In the genomic region with DNA sequence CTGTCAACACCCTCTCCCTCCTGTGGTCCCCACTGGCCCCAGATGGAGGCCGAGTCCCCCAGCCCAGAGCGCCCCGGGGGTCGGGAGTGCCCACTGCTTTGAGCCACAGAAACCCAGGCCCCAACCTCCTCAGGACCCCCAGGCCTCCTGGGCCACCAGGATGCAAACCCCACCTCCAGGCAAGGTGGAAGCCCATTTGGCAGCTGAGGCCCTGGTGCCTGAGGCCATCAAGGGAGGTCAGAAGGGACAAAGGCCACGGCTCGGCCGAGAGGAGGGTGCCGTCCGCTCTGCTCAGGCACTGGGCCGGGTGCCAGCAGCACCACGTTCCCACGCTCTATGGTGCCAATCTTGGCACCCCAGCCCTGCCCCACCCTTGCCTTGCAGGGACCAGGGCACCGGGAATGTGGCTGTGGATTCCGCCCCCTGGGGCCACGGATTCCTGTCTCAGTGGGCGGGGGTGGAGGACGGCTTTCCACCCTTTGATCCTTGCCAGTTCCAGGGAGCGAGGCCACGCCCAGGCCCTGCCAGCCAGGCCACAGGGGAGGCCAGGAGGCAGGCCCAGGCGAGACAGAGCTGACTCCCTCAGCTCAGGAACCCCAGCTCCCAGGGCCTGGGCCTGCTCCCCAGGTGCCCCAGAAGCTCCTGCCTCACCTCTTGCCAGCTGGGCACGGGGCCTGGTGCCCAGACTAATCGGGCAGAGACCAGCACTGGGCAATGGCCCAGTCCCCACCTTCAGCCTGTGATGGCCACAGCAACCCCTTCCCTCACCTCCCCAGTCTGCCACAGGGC, we compare ENCODE assay signal across 8 cellular contexts. TPM values are rescaled to one million over a fixed set of nuclear protein-coding genes. Genes with fewer than 3 reads are reported as not detected.
DNase-seq lines count a peak whose midpoint lies in the region; ATAC-seq, FAIRE-seq and TF ChIP-seq lines count a peak whose summit lies in the region.

No MANE protein-coding gene starts in this region.

- no peaks in the 10 kb centered on the region for H3K9me3 ChIP-seq in uterus

- H3K27me3 Mint-ChIP-seq in mesothelial cell of epicardium (ENCODE audit: low read depth) = no peaks in the 10 kb centered on the region

- no peak overlapping the region for H3K4me3 ChIP-seq in bronchial epithelial cell (ENCODE audit: low read depth, low read length)
- H3K4me3 ChIP-seq in uterus = no peak overlapping the region
- no peak overlapping the region for H3K4me3 ChIP-seq in H7 (ENCODE audit: insufficient read depth, low read depth, low read length)

- H3K4me1 Mint-ChIP-seq in mesothelial cell of epicardium = peaks cover 39% of the 10 kb centered on the region

- peak overlapping the region; percentile 97 for H3K27ac ChIP-seq in 22Rv1
- H3K27ac ChIP-seq in uterus = peak overlapping the region; percentile 92 to 97

- H3K36me3 ChIP-seq in bronchial epithelial cell (ENCODE audit: control insufficient read depth, insufficient read depth, low read length) (no peaks in the 10 kb centered on the region), uterus (no peaks in the 10 kb centered on the region), H7 (replicated peaks; ENCODE audit: control insufficient read depth, insufficient read depth, low read length) (no peaks in the 10 kb centered on the region)

- H3K4me3 Mint-ChIP-seq in mesothelial cell of epicardium = peak overlapping the region; percentile 87

- no peaks in the 10 kb centered on the region for H3K9me3 Mint-ChIP-seq in mesothelial cell of epicardium

- TF ChIP-seq CTCF in 22Rv1 (IDR thresholded peaks at IDR 0.05) (no peak), bronchial epithelial cell (IDR thresholded peaks at IDR 0.05; ENCODE audit: insufficient read depth, low read length, severe bottlenecking) (no peak), mesothelial cell of epicardium (IDR thresholded peaks at IDR 0.05; ENCODE audit: unreplicated experiment) (no peak), uterus (IDR thresholded peaks at IDR 0.05) (no peak)

- H3K4me1 ChIP-seq in uterus = peaks cover 3 to 24% of the 10 kb centered on the region in 2 donors

- no peak for ATAC-seq in HG02870 (IDR thresholded peaks at IDR 0.05; ENCODE audit: unreplicated experiment)

- DNase-seq in HTR-8/SVneo (ENCODE audit: insufficient read length, low spot score) (peak; percentile 75), bronchial epithelial cell (ENCODE audit: low read depth) (peak; percentile 85), mesothelial cell of epicardium (ENCODE audit: low spot score in 2 of 2, unreplicated experiment in 2 of 2) (peak in 1 of 2 experiments; percentile 23), uterus (peak; percentile 60 to 64), H7 (no peak)
- DNase-seq in stimulated activated CD4-positive, alpha-beta T cell treated with anti-CD3 and anti-CD28 coated beads, Interleukin-12 subunit alpha, Interleukin-12 subunit beta, amount 100 ng/mL, for 4 hours = no peak

- H3K27ac Mint-ChIP-seq in mesothelial cell of epicardium = peak overlapping the region; percentile 94

- FAIRE-seq in HTR-8/SVneo (lab: Jason Lieb, UNC) (peak; percentile 96), bronchial epithelial cell (lab: Jason Lieb, UNC) (no peak)

- H3K27me3 ChIP-seq in bronchial epithelial cell (ENCODE audit: control insufficient read depth, insufficient read depth, low read length) (no peaks in the 10 kb centered on the region), uterus (no peaks in the 10 kb centered on the region), H7 (ENCODE audit: control insufficient read depth, insufficient read depth, low read length) (peaks cover 38% of the 10 kb centered on the region)

- H3K36me3 Mint-ChIP-seq in mesothelial cell of epicardium = peaks cover 2% of the 10 kb centered on the region

- intact Hi-C loops in uterus (cut with DNase I; ENCODE audit: low total_unique reads) = no loop called here

- peak in 1 of 2 donors; percentile 24 for TF ChIP-seq POLR2A in uterus (IDR thresholded peaks at IDR 0.05)

RNA-seq across cellular contexts. Expression of a gene that starts 26.3 kb away (rescaled TPM):
- total RNA-seq in bronchial epithelial cell (0.13 TPM in 1 of 2 replicates, not detected in the other), mesothelial cell of epicardium (1.0 to 1.6 TPM (median 1.1 TPM) in 3 replicates), uterus (1 to 10 TPM in 2 of 4 donors, not detected in 2; 1.7 to 3.7 TPM)
- total RNA-seq in H7 (2014; rRNA removed; shearing (Covaris generic)) = not detected in 2 replicates

Comparison
In these comparisons a context has a peak if more than half of its experiments do, and no peak if none do; other contexts are left out.
1. DNase-seq: peak in HTR-8/SVneo (single experiment), bronchial epithelial cell (single experiment) and uterus (2 of 2); none in stimulated activated CD4-positive, alpha-beta T cell treated with anti-CD3 and anti-CD28 coated beads, Interleukin-12 subunit alpha, Interleukin-12 subunit beta, amount 100 ng/mL, for 4 hours (single experiment) and H7 (single experiment).